Comparison of ENCODE assay signal across 8 cellular contexts in genomic region chr5:123610665-123611406, GRCh38.
A peak's percentile ranks its signal among the peaks of the same experiment; 100 is the strongest.
DNase-seq lines count a peak whose midpoint lies in the region; ATAC-seq, FAIRE-seq and TF ChIP-seq lines count a peak whose summit lies in the region.

No MANE protein-coding gene starts in this region.

- H3K9me2 ChIP-seq in OCI-LY1 (ENCODE audit: low read depth, low read length), result no peaks in the 10 kb centered on the region

- no peaks in the 10 kb centered on the region for H3K4me1 ChIP-seq in OCI-LY1 (ENCODE audit: insufficient read depth, low read length, severe bottlenecking)
- no peaks in the 10 kb centered on the region for H3K4me1 ChIP-seq in mammary epithelial cell (ENCODE audit: insufficient read depth, low read length)
- H3K4me1 ChIP-seq in keratinocyte (ENCODE audit: control insufficient read depth, extremely low read depth, insufficient read depth, low read length), result no peaks in the 10 kb centered on the region

- H3K4me3 ChIP-seq in OCI-LY1 (ENCODE audit: low read depth, low read length, poor library complexity, severe bottlenecking) (no peak overlapping the region), mammary epithelial cell (replicated peaks in 1 of 3; ENCODE audit: insufficient read depth in 1 of 3, low read depth in 2 of 3, low read length in 3 of 3) (no peak overlapping the region), keratinocyte (ENCODE audit: control insufficient read depth in 2 of 3, extremely low read depth in 1 of 3, insufficient read depth in 2 of 3, low read depth in 1 of 3, low read length in 3 of 3) (no peak overlapping the region)

- TF ChIP-seq CTCF in OCI-LY1 (IDR thresholded peaks at IDR 0.05; ENCODE audit: low read length) (peak; percentile 98), mammary epithelial cell (conservative IDR thresholded peaks at IDR 0.05 in 1 of 2, IDR thresholded peaks at IDR 0.05 in 1 of 2; ENCODE audit: extremely low read depth in 1 of 2, insufficient read depth in 1 of 2, low read depth in 1 of 2, low read length in 2 of 2) (peak; percentile 94 to 99), keratinocyte (optimal IDR thresholded peaks at IDR 0.05 in 1 of 3, IDR thresholded peaks at IDR 0.05 in 1 of 3, conservative IDR thresholded peaks at IDR 0.05 in 1 of 3; ENCODE audit: extremely low read depth in 1 of 3, insufficient read depth in 2 of 3, low read length in 3 of 3) (peak in 2 of 3 experiments; percentile 78 to 82)

- H3K79me2 ChIP-seq in OCI-LY1 (ENCODE audit: insufficient read depth, low read length) (no peaks in the 10 kb centered on the region), mammary epithelial cell (ENCODE audit: insufficient read depth, low read length) (no peaks in the 10 kb centered on the region), keratinocyte (ENCODE audit: control insufficient read depth, insufficient read depth, low read length) (no peaks in the 10 kb centered on the region)

- no peaks in the 10 kb centered on the region for H3F3A ChIP-seq in OCI-LY1 (ENCODE audit: insufficient read depth, low read length)

- peak; percentile 77 for FAIRE-seq in keratinocyte (lab: Jason Lieb, UNC)

- H2AFZ ChIP-seq in OCI-LY1 (ENCODE audit: low read length), result no peak overlapping the region
- H2AFZ ChIP-seq in mammary epithelial cell (ENCODE audit: low read depth, low read length), result no peak overlapping the region
- no peak overlapping the region for H2AFZ ChIP-seq in keratinocyte (ENCODE audit: control insufficient read depth, low read length)

- H3K27me3 ChIP-seq in OCI-LY1 (ENCODE audit: insufficient read depth, low read length) (no peaks in the 10 kb centered on the region), mammary epithelial cell (ENCODE audit: insufficient read depth, low read length) (no peaks in the 10 kb centered on the region), keratinocyte (ENCODE audit: control insufficient read depth, extremely low read depth, insufficient read depth, low read length) (no peaks in the 10 kb centered on the region)

- no peak overlapping the region for H3K9ac ChIP-seq in OCI-LY1 (ENCODE audit: low read length)
- no peak overlapping the region for H3K9ac ChIP-seq in mammary epithelial cell (ENCODE audit: insufficient read depth, low read length)
- H3K9ac ChIP-seq in keratinocyte (ENCODE audit: control insufficient read depth, extremely low read depth, insufficient read depth, low read length), result no peak overlapping the region

- H3K9me3 ChIP-seq in OCI-LY1 (ENCODE audit: low read length) (no peaks in the 10 kb centered on the region), mammary epithelial cell (replicated peaks; ENCODE audit: insufficient read depth, low read length) (no peaks in the 10 kb centered on the region), keratinocyte (ENCODE audit: control insufficient read depth, low read depth, low read length) (no peaks in the 10 kb centered on the region)

- H3K36me3 ChIP-seq in OCI-LY1 (ENCODE audit: insufficient read depth, low read length) (peaks cover 21% of the 10 kb centered on the region; the same call in 1 of the 2 replicates), mammary epithelial cell (ENCODE audit: insufficient read depth, low read length) (peaks cover 6% of the 10 kb centered on the region), keratinocyte (ENCODE audit: control insufficient read depth in 2 of 2, extremely low read depth in 1 of 2, insufficient read depth in 2 of 2, low read length in 2 of 2) (peaks cover 4 to 7% of the 10 kb centered on the region in 2 experiments)

- no TSS peak for BruUV-seq in mammary epithelial cell (replicated peaks; lab: Mats Ljungman, UMichigan)

- peak; percentile 71 for ATAC-seq in GM18873 (IDR thresholded peaks at IDR 0.05; ENCODE audit: low FRiP score, unreplicated experiment)
- ATAC-seq in HG03442 (IDR thresholded peaks at IDR 0.05; ENCODE audit: unreplicated experiment), result peak; percentile 57

- H3K27ac ChIP-seq in OCI-LY1 (ENCODE audit: low read depth, low read length, poor library complexity, severe bottlenecking) (no peak overlapping the region), mammary epithelial cell (ENCODE audit: insufficient read depth, low read depth, low read length) (no peak overlapping the region), keratinocyte (ENCODE audit: control insufficient read depth, insufficient read depth, low read length) (no peak overlapping the region)

- H3K4me2 ChIP-seq in OCI-LY1 (ENCODE audit: low read length) (no peak overlapping the region), mammary epithelial cell (ENCODE audit: insufficient read depth, low read depth, low read length) (no peak overlapping the region), keratinocyte (ENCODE audit: control insufficient read depth, extremely low read depth, insufficient read depth, low read depth, low read length) (no peak overlapping the region)

- CTCF ChIA-PET in mammary epithelial cell (lab: Charles Lee; ENCODE audit: low non-redundant PET), result interaction anchor here (0.6 to 1.1 kb wide), 3 partner anchors 11 to 187 kb away, joined by 4 to 6 read pairs (median 4); no protein-coding TSS in a partner anchor

- no peaks in the 10 kb centered on the region for H3K9me1 ChIP-seq in keratinocyte (ENCODE audit: control insufficient read depth, extremely low read depth, insufficient read depth, low read length)

- in situ Hi-C loops in mammary epithelial cell (cut with MboI; ENCODE audit: low sequenced_read_pairs in 2 of 2), result loop anchor here (25.0 kb wide), 1 partner anchor 199 kb away; the partner anchor contains the start of gene CEP120 (in 2 of the 2)

- 50% methylated on average over 5 of the region's 5 CpGs for WGBS in mammary epithelial cell (ENCODE audit: low coverage, missing lambda C conversion rate)

- H4K20me1 ChIP-seq in OCI-LY1 (ENCODE audit: insufficient read depth, low read length) (no peaks in the 10 kb centered on the region), mammary epithelial cell (ENCODE audit: insufficient read depth, low read length) (peaks cover 2% of the 10 kb centered on the region), keratinocyte (ENCODE audit: control insufficient read depth, extremely low read depth, insufficient read depth, low read length) (no peaks in the 10 kb centered on the region)

- intact Hi-C loops in mammary epithelial cell (cut with micrococcal nuclease), result loop anchor here (1.0 to 5.0 kb wide), 3 partner anchors 99 to 1109 kb away; partner anchors contain the start of genes CEP120 and CSNK1G3

- dilution Hi-C loops in mammary epithelial cell (cut with HindIII; ENCODE audit: low sequenced_read_pairs) (no loop called here), keratinocyte (cut with MboI; ENCODE audit: extremely low pct_ligation_motif_present, low sequenced_read_pairs) (no loop called here)

- DNase-seq in DMS153 treated with DMSO at 0.1 percent for 48 hours (lab: John Stamatoyannopoulos, UW; ENCODE audit: unreplicated experiment), result peak; percentile 13
- peak; percentile 42 for DNase-seq in mammary epithelial cell
- peak; percentile 32 for DNase-seq in keratinocyte (ENCODE audit: low read depth, low spot score)
- peak; percentile 89 for DNase-seq in superior temporal gyrus (ENCODE audit: extremely low spot score)
- DNase-seq in stimulated activated CD4-positive, alpha-beta T cell treated with anti-CD3 and anti-CD28 coated beads, Interleukin-2, amount 100 ng/mL, for 24 hours, result no peak

Comparison
In these comparisons a context has a peak if more than half of its experiments do, and no peak if none do; other contexts are left out.
1. DNase-seq: peak in DMS153 treated with DMSO at 0.1 percent for 48 hours (single experiment), mammary epithelial cell (single experiment), keratinocyte (single experiment) and superior temporal gyrus (single experiment); none in stimulated activated CD4-positive, alpha-beta T cell treated with anti-CD3 and anti-CD28 coated beads, Interleukin-2, amount 100 ng/mL, for 24 hours (0 of 2).
2. Peak in every context shown above with its lines, with median percentiles within 50 percentile points of each other: CTCF ChIP-seq.